Comparison of ENCODE assay signal across 1 cellular context in the genomic region with DNA sequence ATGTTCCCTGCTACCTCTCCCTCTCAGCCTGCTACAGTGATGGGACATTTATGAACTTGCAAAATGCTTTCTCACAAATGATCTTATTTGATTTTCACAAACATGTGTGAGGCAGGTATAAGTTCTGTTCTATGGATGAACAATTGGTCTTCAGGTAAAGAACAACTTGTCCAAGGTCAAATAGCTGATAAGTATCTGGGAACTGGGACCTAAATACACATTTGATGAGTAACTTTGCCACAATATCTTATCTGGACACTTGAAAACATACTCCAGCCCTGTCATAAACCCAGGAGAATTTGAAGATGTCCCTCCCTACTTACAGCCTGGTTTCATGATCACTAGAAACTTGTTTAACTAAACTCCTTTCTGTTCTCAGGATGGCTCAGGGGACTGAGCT.
TF ChIP-seq lines count a peak whose summit lies in the region.

No MANE protein-coding gene starts in this region.

TF ChIP-seq in GM12878, 131 proteins besides CTCF, POLR2A, EP300 and RAD21:
- TF ChIP-seq ZNF274 (IDR thresholded peaks at IDR 0.05; ENCODE audit: insufficient read depth, insufficient read length) (no peak), FOXK2 (IDR thresholded peaks at IDR 0.05) (no peak), SMAD5 (IDR thresholded peaks at IDR 0.05; ENCODE audit: low read depth) (no peak), IKZF2 (IDR thresholded peaks at IDR 0.05) (no peak), STAT3 (IDR thresholded peaks at IDR 0.05; ENCODE audit: low read depth, low read length) (no peak), ZBED1 (IDR thresholded peaks at IDR 0.05; ENCODE audit: borderline replicate concordance) (no peak), CUX1 (IDR thresholded peaks at IDR 0.05; ENCODE audit: insufficient replicate concordance, low read depth, low read length) (no peak), YBX1 (IDR thresholded peaks at IDR 0.05) (no peak), LARP7 (IDR thresholded peaks at IDR 0.05) (no peak), IRF4 (IDR thresholded peaks at IDR 0.05; ENCODE audit: low read depth, low read length) (no peak), ZNF207 (IDR thresholded peaks at IDR 0.05; ENCODE audit: borderline replicate concordance) (no peak)
- TF ChIP-seq, protein P1, sequence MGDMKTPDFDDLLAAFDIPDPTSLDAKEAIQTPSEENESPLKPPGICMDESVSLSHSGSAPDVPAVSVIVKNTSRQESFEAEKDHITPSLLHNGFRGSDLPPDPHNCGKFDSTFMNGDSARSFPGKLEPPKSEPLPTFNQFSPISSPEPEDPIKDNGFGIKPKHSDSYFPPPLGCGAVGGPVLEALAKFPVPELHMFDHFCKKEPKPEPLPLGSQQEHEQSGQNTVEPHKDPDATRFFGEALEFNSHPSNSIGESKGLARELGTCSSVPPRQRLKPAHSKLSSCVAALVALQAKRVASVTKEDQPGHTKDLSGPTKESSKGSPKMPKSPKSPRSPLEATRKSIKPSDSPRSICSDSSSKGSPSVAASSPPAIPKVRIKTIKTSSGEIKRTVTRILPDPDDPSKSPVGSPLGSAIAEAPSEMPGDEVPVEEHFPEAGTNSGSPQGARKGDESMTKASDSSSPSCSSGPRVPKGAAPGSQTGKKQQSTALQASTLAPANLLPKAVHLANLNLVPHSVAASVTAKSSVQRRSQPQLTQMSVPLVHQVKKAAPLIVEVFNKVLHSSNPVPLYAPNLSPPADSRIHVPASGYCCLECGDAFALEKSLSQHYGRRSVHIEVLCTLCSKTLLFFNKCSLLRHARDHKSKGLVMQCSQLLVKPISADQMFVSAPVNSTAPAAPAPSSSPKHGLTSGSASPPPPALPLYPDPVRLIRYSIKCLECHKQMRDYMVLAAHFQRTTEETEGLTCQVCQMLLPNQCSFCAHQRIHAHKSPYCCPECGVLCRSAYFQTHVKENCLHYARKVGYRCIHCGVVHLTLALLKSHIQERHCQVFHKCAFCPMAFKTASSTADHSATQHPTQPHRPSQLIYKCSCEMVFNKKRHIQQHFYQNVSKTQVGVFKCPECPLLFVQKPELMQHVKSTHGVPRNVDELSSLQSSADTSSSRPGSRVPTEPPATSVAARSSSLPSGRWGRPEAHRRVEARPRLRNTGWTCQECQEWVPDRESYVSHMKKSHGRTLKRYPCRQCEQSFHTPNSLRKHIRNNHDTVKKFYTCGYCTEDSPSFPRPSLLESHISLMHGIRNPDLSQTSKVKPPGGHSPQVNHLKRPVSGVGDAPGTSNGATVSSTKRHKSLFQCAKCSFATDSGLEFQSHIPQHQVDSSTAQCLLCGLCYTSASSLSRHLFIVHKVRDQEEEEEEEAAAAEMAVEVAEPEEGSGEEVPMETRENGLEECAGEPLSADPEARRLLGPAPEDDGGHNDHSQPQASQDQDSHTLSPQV (IDR thresholded peaks at IDR 0.05): no peak
- TF ChIP-seq, protein P2, sequence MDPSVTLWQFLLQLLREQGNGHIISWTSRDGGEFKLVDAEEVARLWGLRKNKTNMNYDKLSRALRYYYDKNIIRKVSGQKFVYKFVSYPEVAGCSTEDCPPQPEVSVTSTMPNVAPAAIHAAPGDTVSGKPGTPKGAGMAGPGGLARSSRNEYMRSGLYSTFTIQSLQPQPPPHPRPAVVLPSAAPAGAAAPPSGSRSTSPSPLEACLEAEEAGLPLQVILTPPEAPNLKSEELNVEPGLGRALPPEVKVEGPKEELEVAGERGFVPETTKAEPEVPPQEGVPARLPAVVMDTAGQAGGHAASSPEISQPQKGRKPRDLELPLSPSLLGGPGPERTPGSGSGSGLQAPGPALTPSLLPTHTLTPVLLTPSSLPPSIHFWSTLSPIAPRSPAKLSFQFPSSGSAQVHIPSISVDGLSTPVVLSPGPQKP (IDR thresholded peaks at IDR 0.05; ENCODE audit: low read depth, low read length): no peak
